ENCODE assay signal across 8 cellular contexts in genomic region chr15:65085990-65086679, GRCh38. TPM values are rescaled to one million over a fixed set of nuclear protein-coding genes. Genes with fewer than 3 reads are reported as not detected.
DNase-seq lines count a peak whose midpoint lies in the region; ATAC-seq and TF ChIP-seq lines count a peak whose summit lies in the region.

No MANE protein-coding gene starts in this region.

- H3K9me3 ChIP-seq in BE2C (no peaks in the 10 kb centered on the region), adrenal gland (replicated peaks in 1 of 3) (no peaks in the 10 kb centered on the region), lower lobe of right lung (no peaks in the 10 kb centered on the region)

- H3K36me3 ChIP-seq in BE2C, result no peaks in the 10 kb centered on the region
- no peaks in the 10 kb centered on the region for H3K36me3 ChIP-seq in adrenal gland (replicated peaks in 1 of 2)
- no peaks in the 10 kb centered on the region for H3K36me3 ChIP-seq in lower lobe of right lung

- peaks cover 4% of the 10 kb centered on the region for H3K4me1 ChIP-seq in BE2C
- peaks cover 0 to 11% of the 10 kb centered on the region in 2 donors for H3K4me1 ChIP-seq in adrenal gland (replicated peaks in 1 of 2)
- H3K4me1 ChIP-seq in lower lobe of right lung, result peaks cover 79% of the 10 kb centered on the region

- TF ChIP-seq CTCF in BE2C (IDR thresholded peaks at IDR 0.05; ENCODE audit: low read depth, low read length), result peak; percentile 75
- peak; percentile 43 for TF ChIP-seq CTCF in GM20000 (IDR thresholded peaks at IDR 0.05; ENCODE audit: extremely low read depth, missing control alignments)
- TF ChIP-seq CTCF in adrenal gland (IDR thresholded peaks at IDR 0.05), result peak; percentile 26 to 50 (median 38)
- no peak for TF ChIP-seq CTCF in lower lobe of right lung (IDR thresholded peaks at IDR 0.05)

- WGBS in adrenal gland, 4 donors, result 66 to 81% (median 70%) methylated on average over 3 to 6 of the region's 6 CpGs

- no peak for TF ChIP-seq POLR2A in adrenal gland (IDR thresholded peaks at IDR 0.05)

- DNase-seq in BE2C (peak; percentile 67), GM20000 (ENCODE audit: low spot score) (no peak), adrenal gland (peak in 4 of 7 donors; percentile 49 to 76 (median 57)), lower lobe of right lung (peak; percentile 41), posterior vena cava (ENCODE audit: low spot score) (no peak), putamen (ENCODE audit: low spot score) (no peak)
- DNase-seq in activated CD8-positive, alpha-beta memory T cell treated with anti-CD3 and anti-CD28 coated beads, Interleukin-2, amount 50 U/mL, for 4 hours, result no peak

- no peak overlapping the region for H3K27ac ChIP-seq in adrenal gland
- H3K27ac ChIP-seq in lower lobe of right lung, result peak overlapping the region; percentile 81

- no peaks in the 10 kb centered on the region for H3K27me3 ChIP-seq in BE2C
- H3K27me3 ChIP-seq in adrenal gland, result peaks cover 6% of the 10 kb centered on the region
- no peaks in the 10 kb centered on the region for H3K27me3 ChIP-seq in lower lobe of right lung (ENCODE audit: low read depth)

- no peak for ATAC-seq in lower lobe of right lung
- no peak for ATAC-seq in HG03159 (IDR thresholded peaks at IDR 0.05; ENCODE audit: unreplicated experiment)

- H3K4me3 ChIP-seq in BE2C (ENCODE audit: low read depth, low read length), result no peak overlapping the region
- H3K4me3 ChIP-seq in adrenal gland, result no peak overlapping the region
- no peak overlapping the region for H3K4me3 ChIP-seq in lower lobe of right lung

- intact Hi-C loops in adrenal gland (cut with DNase I), result no loop called here
- intact Hi-C loops in lower lobe of right lung (cut with DNase I), result no loop called here
- intact Hi-C loops in posterior vena cava (cut with DNase I), result loop anchor here (5.0 to 10.0 kb wide), 2 partner anchors 34 to 51 kb away; no protein-coding TSS in a partner anchor

RNA-seq across cellular contexts. Expression of gene KBTBD13, which starts 9.6 kb away (rescaled TPM):
- not detected for polyA plus RNA-seq in BE2C (2012; ENCODE audit: insufficient read depth, insufficient read length, low read depth)
- total RNA-seq in adrenal gland (not detected), lower lobe of right lung (not detected), posterior vena cava (under 1 TPM; 0.37 to 0.57 TPM)
- not detected for polyA plus RNA-seq in adrenal gland

RNA-seq across cellular contexts. Expression of gene RASL12, which starts 18.3 kb away (rescaled TPM):
- 0.36 TPM for polyA plus RNA-seq in BE2C (2012; ENCODE audit: insufficient read depth, insufficient read length, low read depth)
- total RNA-seq in adrenal gland (1 to 10 TPM; 1.3 to 9.2 (median 3.3) TPM), lower lobe of right lung (21.5 TPM), posterior vena cava (10 to 100 TPM; 82.4 to 93.9 TPM)
- 1 to 10 TPM; 1.4 to 7.0 (median 4.3) TPM for polyA plus RNA-seq in adrenal gland

RNA-seq across cellular contexts. Expression of gene UBAP1L, which starts 28.9 kb away (rescaled TPM):
- polyA plus RNA-seq in BE2C (2012; ENCODE audit: insufficient read depth, insufficient read length, low read depth), result 4.0 TPM
- 1 to 10 TPM in 6 of 8 donors, under 1 TPM in 2; 0.48 to 5.6 (median 2.6) TPM for total RNA-seq in adrenal gland
- polyA plus RNA-seq in adrenal gland, result 10 to 100 TPM in 1 of 3 donors, 1 to 10 TPM in 2; 1.1 to 34.9 (median 5.7) TPM
- 4.1 TPM for total RNA-seq in lower lobe of right lung
- 1 to 10 TPM; 3.6 to 3.7 TPM for total RNA-seq in posterior vena cava

RNA-seq across cellular contexts. Expression of gene SLC51B, which starts 40.9 kb away (rescaled TPM):
- polyA plus RNA-seq in BE2C (2012; ENCODE audit: insufficient read depth, insufficient read length, low read depth), result not detected
- total RNA-seq in adrenal gland (1 to 10 TPM in 1 of 8 donors, under 1 TPM in 4, not detected in 3; 0.32 to 2.6 (median 0.55) TPM), lower lobe of right lung (3.2 TPM), posterior vena cava (not detected)
- polyA plus RNA-seq in adrenal gland, result 1 to 10 TPM in 2 of 3 donors, under 1 TPM in 1; 0.40 to 3.1 (median 1.5) TPM

RNA-seq across cellular contexts. Expression of gene PDCD7, which starts 47.5 kb away (rescaled TPM):
- polyA plus RNA-seq in BE2C (2012; ENCODE audit: insufficient read depth, insufficient read length, low read depth), result 19.6 TPM
- total RNA-seq in adrenal gland (100 to 1,000 TPM in 1 of 8 donors, 10 to 100 TPM in 7; 17.5 to 121 (median 23.1) TPM), lower lobe of right lung (19.8 TPM), posterior vena cava (10 to 100 TPM; 17.6 to 19.6 TPM)
- polyA plus RNA-seq in adrenal gland, result 10 to 100 TPM in 2 of 3 donors, 1 to 10 TPM in 1; 9.8 to 18.7 (median 17.3) TPM

Comparison
In these comparisons a context has a peak if more than half of its experiments do, and no peak if none do; other contexts are left out.
1. DNase-seq: peak in BE2C (single experiment), adrenal gland (4 of 7) and lower lobe of right lung (single experiment); none in GM20000 (single experiment), posterior vena cava (single experiment), putamen (single experiment) and activated CD8-positive, alpha-beta memory T cell treated with anti-CD3 and anti-CD28 coated beads, Interleukin-2, amount 50 U/mL, for 4 hours (single experiment).
2. intact Hi-C loops: an anchor here in posterior vena cava (5.0 to 10.0 kb wide); none called in adrenal gland and lower lobe of right lung.